Comparison of ENCODE assay signal across 1 cellular context in genomic region chr1:34924759-34925555, GRCh38.
TF ChIP-seq lines count a peak whose summit lies in the region.

No MANE protein-coding gene starts in this region.

TF ChIP-seq in K562, 482 proteins besides CTCF, POLR2A, EP300 and RAD21 (continued from another document and continues in another):
- no peak for TF ChIP-seq GMEB1 (CRISPR knock-in tag; IDR thresholded peaks at IDR 0.05)
- peak; percentile 58; the same call in 1 of the 2 replicates for TF ChIP-seq ATF4 (CRISPR knock-in tag; IDR thresholded peaks at IDR 0.05)
- no peak for TF ChIP-seq ZNF830 (CRISPR knock-in tag; IDR thresholded peaks at IDR 0.05)
- peak; percentile 98 for TF ChIP-seq RERE (CRISPR knock-in tag; IDR thresholded peaks at IDR 0.05; ENCODE audit: borderline replicate concordance)
- no peak for TF ChIP-seq PHB2 (IDR thresholded peaks at IDR 0.05; ENCODE audit: low read depth)
- TF ChIP-seq NFXL1 (CRISPR knock-in tag; IDR thresholded peaks at IDR 0.05), result no peak
- TF ChIP-seq L3MBTL2 (IDR thresholded peaks at IDR 0.05), result no peak
- peak in 1 of 2 experiments; percentile 96; a peak in 2 of 4 replicates for TF ChIP-seq SRF (CRISPR knock-in tag; IDR thresholded peaks at IDR 0.05)
- peak; percentile 94 for TF ChIP-seq RB1 (IDR thresholded peaks at IDR 0.05; ENCODE audit: low read depth)
- peak; percentile 97 to 99 for TF ChIP-seq SIN3A (IDR thresholded peaks at IDR 0.05; ENCODE audit: borderline replicate concordance in 2 of 2, control insufficient read depth in 1 of 2, low read depth in 2 of 2, low read length in 2 of 2)
- TF ChIP-seq ZC3H4 (CRISPR knock-in tag; IDR thresholded peaks at IDR 0.05; ENCODE audit: borderline replicate concordance), result no peak
- no peak for TF ChIP-seq ARID3B (CRISPR knock-in tag; IDR thresholded peaks at IDR 0.05; ENCODE audit: borderline replicate concordance)
- TF ChIP-seq ELK1 (CRISPR knock-in tag; IDR thresholded peaks at IDR 0.05), result no peak
- no peak for TF ChIP-seq SIRT6 (IDR thresholded peaks at IDR 0.05; ENCODE audit: low read depth, low read length)
- no peak for TF ChIP-seq ZBED1 (IDR thresholded peaks at IDR 0.05)
- TF ChIP-seq CBX5 (IDR thresholded peaks at IDR 0.05; ENCODE audit: borderline replicate concordance, low read depth), result 0 out of 2 replicates have a peak, but pooled peaks have one; percentile 21
- no peak for TF ChIP-seq MTF1 (CRISPR knock-in tag; IDR thresholded peaks at IDR 0.05; ENCODE audit: borderline replicate concordance)
- no peak for TF ChIP-seq CBFB (CRISPR knock-in tag; IDR thresholded peaks at IDR 0.05)
- TF ChIP-seq ZNF398 (CRISPR knock-in tag; IDR thresholded peaks at IDR 0.05), result no peak
- TF ChIP-seq MXD1 (CRISPR knock-in tag; IDR thresholded peaks at IDR 0.05; ENCODE audit: borderline replicate concordance, poor library complexity, severe bottlenecking), result no peak
- peak; percentile 78 for TF ChIP-seq DDX20 (tag; IDR thresholded peaks at IDR 0.05; ENCODE audit: low read depth)
- no peak for TF ChIP-seq CLOCK (CRISPR knock-in tag; IDR thresholded peaks at IDR 0.05; ENCODE audit: borderline replicate concordance)
- TF ChIP-seq FOXA1 (IDR thresholded peaks at IDR 0.05; ENCODE audit: borderline replicate concordance), result no peak
- no peak for TF ChIP-seq ZNF77 (CRISPR knock-in tag; IDR thresholded peaks at IDR 0.05)
- TF ChIP-seq ZFP30 (CRISPR knock-in tag; IDR thresholded peaks at IDR 0.05; ENCODE audit: borderline replicate concordance), result no peak
- TF ChIP-seq E2F5 (CRISPR knock-in tag; IDR thresholded peaks at IDR 0.05), result peak; percentile 94; the same call in 1 of the 2 replicates
- TF ChIP-seq SAP30 (IDR thresholded peaks at IDR 0.05; ENCODE audit: borderline replicate concordance, insufficient read depth, low read depth, low read length, poor library complexity, severe bottlenecking), result peak; percentile 96
- TF ChIP-seq RBM39 (optimal IDR thresholded peaks at IDR 0.05; ENCODE audit: low read depth, low read length), result no peak
- TF ChIP-seq XRCC3 (IDR thresholded peaks at IDR 0.05), result no peak
- no peak for TF ChIP-seq SAFB (IDR thresholded peaks at IDR 0.05; ENCODE audit: borderline replicate concordance, low read depth, low read length)
- TF ChIP-seq WHSC1 (IDR thresholded peaks at IDR 0.05; ENCODE audit: low read length), result no peak
- no peak for TF ChIP-seq ZC3H8 (IDR thresholded peaks at IDR 0.05)
- no peak for TF ChIP-seq ZFP1 (CRISPR knock-in tag; IDR thresholded peaks at IDR 0.05)
- peak; percentile 93 for TF ChIP-seq ZNF583 (CRISPR knock-in tag; IDR thresholded peaks at IDR 0.05)
- TF ChIP-seq ZNF395 (CRISPR knock-in tag; IDR thresholded peaks at IDR 0.05), result peak; percentile 97
- TF ChIP-seq TGIF2 (CRISPR knock-in tag; IDR thresholded peaks at IDR 0.05), result peak; percentile 99
- TF ChIP-seq HDAC6 (IDR thresholded peaks at IDR 0.05; ENCODE audit: low read depth, low read length), result no peak
- TF ChIP-seq RFX5 (IDR thresholded peaks at IDR 0.05; ENCODE audit: low read depth, low read length), result no peak
- TF ChIP-seq SMARCC2 (IDR thresholded peaks at IDR 0.05; ENCODE audit: low read depth), result no peak
- TF ChIP-seq GABPB2 (CRISPR knock-in tag; conservative IDR thresholded peaks at IDR 0.05), result no peak
- TF ChIP-seq TOE1 (IDR thresholded peaks at IDR 0.05; ENCODE audit: borderline replicate concordance), result no peak
- peak; percentile 93; the same call in 1 of the 2 replicates for TF ChIP-seq TOE1 (CRISPR knock-in tag; IDR thresholded peaks at IDR 0.05; ENCODE audit: borderline replicate concordance, low read depth)
- TF ChIP-seq OTX1 (CRISPR knock-in tag; IDR thresholded peaks at IDR 0.05), result no peak
